ENCODE assay signal across 8 cellular contexts in genomic region chr12:108618079-108618952, GRCh38. TPM values are rescaled to one million over a fixed set of nuclear protein-coding genes. Genes with fewer than 3 reads are reported as not detected.
DNase-seq lines count a peak whose midpoint lies in the region; ATAC-seq and TF ChIP-seq lines count a peak whose summit lies in the region.

No MANE protein-coding gene starts in this region.

- CTCF ChIA-PET in CD4-positive, alpha-beta T cell (lab: Charles Lee): interaction anchor here (0.7 to 7.0 kb wide), 24 partner anchors 13 to 475 kb away, joined by 3 to 128 read pairs (median 6); partner anchors contain the start of genes ALKBH2, ISCU, SART3 and SELPLG

- peak overlapping the region; percentile 80 for H3K27ac ChIP-seq in CD4-positive, alpha-beta T cell (ENCODE audit: low read depth, low read length)
- H3K27ac ChIP-seq in neutrophil (peak overlapping the region; percentile 45), thoracic aorta (no peak overlapping the region)

- H3K9me3 Mint-ChIP-seq in CD4-positive, alpha-beta T cell: no peaks in the 10 kb centered on the region

- DNase-seq in CD4-positive, alpha-beta T cell: peak; percentile 61 to 82 (median 70)
- DNase-seq in M059J (ENCODE audit: low read depth) (peak; percentile 85), RPMI8226 (peak; percentile 83), fibroblast of the conjunctiva (ENCODE audit: low read depth) (peak; percentile 71), thoracic aorta (ENCODE audit: low spot score) (no peak)
- peak; percentile 61 for DNase-seq in activated effector memory CD4-positive, alpha-beta T cell treated with Interleukin-2 at 50 U/mL for 16 hours

- ATAC-seq in CD4-positive, alpha-beta T cell (ENCODE audit: poor library complexity): peak; percentile 54
- ATAC-seq in GM21367 (IDR thresholded peaks at IDR 0.05; ENCODE audit: unreplicated experiment) (peak; percentile 37), thoracic aorta (ENCODE audit: insufficient number of reproducible peaks, low FRiP score, low read depth) (peak; percentile 46)

- no peaks in the 10 kb centered on the region for H3K9me3 ChIP-seq in CD4-positive, alpha-beta T cell (ENCODE audit: control insufficient read depth, low read length)
- H3K9me3 ChIP-seq in neutrophil (no peaks in the 10 kb centered on the region), thoracic aorta (no peaks in the 10 kb centered on the region)

- peak overlapping the region; percentile 30 for H3K4me3 Mint-ChIP-seq in CD4-positive, alpha-beta T cell

- intact Hi-C loops in CD4-positive, alpha-beta T cell (cut with DNase I, micrococcal nuclease): loop anchor here (1.0 to 5.0 kb wide), 6 partner anchors 11 to 184 kb away; partner anchors contain the start of genes FICD (in 1 of the 2) and SELPLG (in 1 of the 2)

- H3K27me3 Mint-ChIP-seq in CD4-positive, alpha-beta T cell: no peaks in the 10 kb centered on the region

- H3K27me3 ChIP-seq in CD4-positive, alpha-beta T cell (ENCODE audit: control insufficient read depth, insufficient read depth, low read length): no peaks in the 10 kb centered on the region
- H3K27me3 ChIP-seq in neutrophil (no peaks in the 10 kb centered on the region), thoracic aorta (replicated peaks; ENCODE audit: insufficient read depth) (no peaks in the 10 kb centered on the region)

- H3K4me3 ChIP-seq in neutrophil (ENCODE audit: low read depth in 1 of 2, low read length in 1 of 2): peak overlapping the region in 1 of 2 experiments; percentile 25
- no peak overlapping the region for H3K4me3 ChIP-seq in thoracic aorta

- peaks cover 73% of the 10 kb centered on the region for H3K36me3 Mint-ChIP-seq in CD4-positive, alpha-beta T cell (ENCODE audit: low read depth)

- H3K4me1 ChIP-seq in neutrophil (ENCODE audit: control insufficient read depth in 1 of 2, insufficient read depth in 1 of 2, low read depth in 1 of 2, low read length in 1 of 2): peaks cover 56 to 60% of the 10 kb centered on the region in 2 experiments
- H3K4me1 ChIP-seq in thoracic aorta (ENCODE audit: control insufficient read depth in 1 of 2, low read depth in 2 of 2): no peaks in the 10 kb centered on the region

- POLR2A ChIA-PET in CD4-positive, alpha-beta T cell (lab: Charles Lee): interaction anchor here (0.8 to 8.6 kb wide), 16 partner anchors 8 to 117 kb away, joined by 3 to 186 read pairs (median 8); partner anchors contain the start of genes ISCU, SART3 and SELPLG

- H3K36me3 ChIP-seq in neutrophil: peaks cover 43% of the 10 kb centered on the region
- H3K36me3 ChIP-seq in thoracic aorta: no peaks in the 10 kb centered on the region

- peaks cover 59% of the 10 kb centered on the region for H3K4me1 Mint-ChIP-seq in CD4-positive, alpha-beta T cell (ENCODE audit: low read depth)

- peak; percentile 98 for TF ChIP-seq CTCF in CD4-positive, alpha-beta T cell (IDR thresholded peaks at IDR 0.05)
- peak; percentile 88 for TF ChIP-seq CTCF in neutrophil (IDR thresholded peaks at IDR 0.05)
- TF ChIP-seq CTCF in thoracic aorta (IDR thresholded peaks at IDR 0.05): peak; percentile 98

- H3K27ac Mint-ChIP-seq in CD4-positive, alpha-beta T cell: peak overlapping the region; percentile 84

RNA-seq across cellular contexts. Expression of gene SELPLG, which starts 15.4 kb away (rescaled TPM):
- 10 to 100 TPM; 25.7 to 27.8 TPM for total RNA-seq in CD4-positive, alpha-beta T cell
- 0.42 and 0.79 TPM in 2 replicates for total RNA-seq in M059J (2014; rRNA removed; shearing (Covaris generic))
- total RNA-seq in thoracic aorta: 10 to 100 TPM; 14.3 to 17.3 TPM

RNA-seq across cellular contexts. Expression of gene TMEM119, which starts 20.4 kb away (rescaled TPM):
- total RNA-seq in CD4-positive, alpha-beta T cell: 1 to 10 TPM; 2.1 to 2.6 TPM
- total RNA-seq in M059J (2014; rRNA removed; shearing (Covaris generic)): 0.05 TPM in 1 of 2 replicates, not detected in the other
- total RNA-seq in thoracic aorta: 1 to 10 TPM; 4.1 to 4.6 TPM

RNA-seq across cellular contexts. Expression of gene ISCU, which starts 55.9 kb away (rescaled TPM):
- total RNA-seq in CD4-positive, alpha-beta T cell: 100 to 1,000 TPM; 269 to 270 TPM
- total RNA-seq in M059J (2014; rRNA removed; shearing (Covaris generic)): 90.9 and 102 TPM in 2 replicates
- 100 to 1,000 TPM; 144 to 235 TPM for total RNA-seq in thoracic aorta

RNA-seq across cellular contexts. Expression of gene SART3, which starts 57.3 kb away (rescaled TPM):
- 100 to 1,000 TPM in 1 of 2 experiments, 10 to 100 TPM in 1; 95.1 to 104 TPM for total RNA-seq in CD4-positive, alpha-beta T cell
- 38.8 and 39.8 TPM in 2 replicates for total RNA-seq in M059J (2014; rRNA removed; shearing (Covaris generic))
- 10 to 100 TPM; 52.1 to 94.0 TPM for total RNA-seq in thoracic aorta

Comparison
In these comparisons a context has a peak if more than half of its experiments do, and no peak if none do; other contexts are left out.
1. H3K27ac ChIP-seq: peak in CD4-positive, alpha-beta T cell (single experiment) and neutrophil (single experiment); none in thoracic aorta (0 of 2).
2. Peak in every context shown above with its lines, with median percentiles within 50 percentile points of each other: ATAC-seq and CTCF ChIP-seq.